In genomic region chr21:45016031-45016430, GRCh38 we compare ENCODE assay signal across 1 cellular context.
TF ChIP-seq lines count a peak whose summit lies in the region.

No MANE protein-coding gene starts in this region.

TF ChIP-seq in WTC11, 78 proteins besides CTCF, POLR2A, EP300 and RAD21 (continued from another document):
- no peak for TF ChIP-seq E2F4 (CRISPR knock-in tag; IDR thresholded peaks at IDR 0.05; ENCODE audit: borderline replicate concordance, low read depth)
TF ChIP-seq in WTC11: peak in this region for 0.
